In genomic region chr6:63437058-63437457, GRCh38 we compare ENCODE assay signal across 33 cellular contexts.
A peak's percentile ranks its signal among the peaks of the same experiment; 100 is the strongest.
DNase-seq lines count a peak whose midpoint lies in the region; ATAC-seq, FAIRE-seq and TF ChIP-seq lines count a peak whose summit lies in the region.
"Had no signal": no experiment of that assay in that cellular context is flagged by ENCODE, and none has a peak within 500 bp of the region (broad histone marks: within the 10 kb centered on the region; RNA-seq: fewer than 3 reads in every experiment).

No MANE protein-coding gene starts in this region.

- H3K4me3 ChIP-seq in HepG2 (replicated peaks in 1 of 3; ENCODE audit: insufficient read depth in 1 of 3, low read depth in 2 of 3, low read length in 3 of 3) (no peak overlapping the region), right lobe of liver (no peak overlapping the region), A549 (no peak overlapping the region), Caco-2 (ENCODE audit: low read depth, low read length) (no peak overlapping the region)
- H3K4me3 ChIP-seq: BLaER1; BLaER1 treated with 17β-estradiol and CSF1 and Interleukin-3, amounts not matched to agents 10 nM and 100 nM had no signal

- FAIRE-seq in HepG2 (lab: Jason Lieb, UNC) (no peak), A549 (lab: Jason Lieb, UNC) (no peak), GM12892 (lab: Jason Lieb, UNC) (no peak)
- FAIRE-seq: A204.1, D721Med had no signal

- TF ChIP-seq RAD21 in HepG2 (CRISPR knock-in tag; IDR thresholded peaks at IDR 0.05) (no peak), A549 (conservative IDR thresholded peaks at IDR 0.05 in 1 of 2, IDR thresholded peaks at IDR 0.05 in 1 of 2) (no peak)

- TF ChIP-seq EP300 in HepG2 (IDR thresholded peaks at IDR 0.05; ENCODE audit: low read depth in 2 of 2, low read length in 2 of 2), result no peak
- no peak for TF ChIP-seq EP300 in HepG2 (CRISPR knock-in tag; IDR thresholded peaks at IDR 0.05; ENCODE audit: borderline replicate concordance)
- no peak for TF ChIP-seq EP300 in A549 (IDR thresholded peaks at IDR 0.05)

- in situ Hi-C loops in HepG2 (cut with HindIII; ENCODE audit: extremely low pct_ligation_motif_present, low pct_unique_long_range_greater_than_20kb), result no loop called here

- no peaks in the 10 kb centered on the region for H3K27me3 Mint-ChIP-seq in Caco-2 (ENCODE audit: insufficient read depth, unreplicated experiment)
- H3K27me3 Mint-ChIP-seq: B cell; CD4-positive, alpha-beta T cell had no signal

- TF ChIP-seq POLR2A in HepG2 (IDR thresholded peaks at IDR 0.05; ENCODE audit: insufficient read depth in 1 of 2, low read depth in 2 of 2, low read length in 2 of 2) (no peak), right lobe of liver (IDR thresholded peaks at IDR 0.05) (no peak), A549 (IDR thresholded peaks at IDR 0.05; ENCODE audit: low read length) (no peak), GM12892 (IDR thresholded peaks at IDR 0.05; ENCODE audit: low read depth, low read length) (no peak)

- CTCF ChIA-PET in HepG2 (lab: Yijun Ruan, JAX; ENCODE audit: low intra/inter-chr PET ratio, low total read pairs), result no interaction called here
- CTCF ChIA-PET in A549 (lab: Yijun Ruan, JAX), result no interaction called here
- CTCF ChIA-PET in Caco-2 (lab: Charles Lee), result no interaction called here

- H3K79me2 ChIP-seq in HepG2 (ENCODE audit: insufficient read depth, low read length), result no peaks in the 10 kb centered on the region

- H3K27ac ChIP-seq in HepG2 (ENCODE audit: extremely low read length, insufficient read depth, low read length), result no peak overlapping the region
- no peak overlapping the region for H3K27ac ChIP-seq in right lobe of liver
- H3K27ac ChIP-seq in A549, result peak overlapping the region in 1 of 2 experiments; percentile 46; a peak in 1 of 6 replicates
- H3K27ac ChIP-seq: 22Rv1; BLaER1; BLaER1 treated with 17β-estradiol and CSF1 and Interleukin-3, amounts not matched to agents 10 nM and 100 nM; C4-2B had no signal

- no peak overlapping the region for H2AFZ ChIP-seq in HepG2 (ENCODE audit: low read length)

- no peaks in the 10 kb centered on the region for H3K9me3 Mint-ChIP-seq in Caco-2 (ENCODE audit: unreplicated experiment)

- no peak for TF ChIP-seq CTCF in HepG2 (CRISPR knock-in tag; IDR thresholded peaks at IDR 0.05)
- no peak for TF ChIP-seq CTCF in right lobe of liver (IDR thresholded peaks at IDR 0.05)
- TF ChIP-seq CTCF in A549 (IDR thresholded peaks at IDR 0.05), result no peak
- no peak for TF ChIP-seq CTCF in Caco-2 (IDR thresholded peaks at IDR 0.05; ENCODE audit: insufficient read depth in 1 of 2, low read depth in 1 of 2, low read length in 1 of 2, severe bottlenecking in 1 of 2, unreplicated experiment in 1 of 2)

- H3K27me3 ChIP-seq in HepG2 (ENCODE audit: control insufficient read depth in 1 of 2, insufficient read depth in 2 of 2, low read length in 2 of 2) (no peaks in the 10 kb centered on the region), right lobe of liver (no peaks in the 10 kb centered on the region), Caco-2 (replicated peaks; ENCODE audit: control insufficient read depth, insufficient read depth, low read length) (no peaks in the 10 kb centered on the region)
- H3K27me3 ChIP-seq: BE2C; BLaER1; BLaER1 treated with 17β-estradiol and CSF1 and Interleukin-3, amounts not matched to agents 10 nM and 100 nM had no signal

- no peaks in the 10 kb centered on the region for H3K36me3 ChIP-seq in HepG2 (replicated peaks in 1 of 2; ENCODE audit: control insufficient read depth in 1 of 2, insufficient read depth in 2 of 2, low read length in 2 of 2)
- no peaks in the 10 kb centered on the region for H3K36me3 ChIP-seq in right lobe of liver
- no peaks in the 10 kb centered on the region for H3K36me3 ChIP-seq in Caco-2 (ENCODE audit: control insufficient read depth, insufficient read depth, low read length)
- H3K36me3 ChIP-seq: BE2C; BLaER1; BLaER1 treated with 17β-estradiol and CSF1 and Interleukin-3, amounts not matched to agents 10 nM and 100 nM had no signal

- H3K4me3 Mint-ChIP-seq in Caco-2 (ENCODE audit: unreplicated experiment), result no peak overlapping the region
- H3K4me3 Mint-ChIP-seq: B cell; CD14-positive monocyte; CD4-positive, alpha-beta memory T cell; CD4-positive, alpha-beta T cell; CD4-positive, CD25-positive, alpha-beta regulatory T cell; CD8-positive, alpha-beta memory T cell; CD8-positive, alpha-beta T cell had no signal

- H3K9ac ChIP-seq in HepG2 (ENCODE audit: insufficient read depth, low read depth, low read length), result no peak overlapping the region
- H3K9ac ChIP-seq: BLaER1; BLaER1 treated with 17β-estradiol and CSF1 and Interleukin-3, amounts not matched to agents 10 nM and 100 nM had no signal

- H3K27ac Mint-ChIP-seq in Caco-2 (ENCODE audit: unreplicated experiment), result peak overlapping the region; percentile 17
- H3K27ac Mint-ChIP-seq: B cell; CD14-positive monocyte; CD4-positive, alpha-beta memory T cell; CD4-positive, alpha-beta T cell; CD4-positive, CD25-positive, alpha-beta regulatory T cell; CD8-positive, alpha-beta memory T cell; CD8-positive, alpha-beta T cell had no signal

- peaks cover 28% of the 10 kb centered on the region for H3K36me3 Mint-ChIP-seq in Caco-2 (ENCODE audit: insufficient read depth, unreplicated experiment)
- H3K36me3 Mint-ChIP-seq: CD14-positive monocyte; CD4-positive, alpha-beta memory T cell; CD4-positive, CD25-positive, alpha-beta regulatory T cell; CD8-positive, alpha-beta T cell had no signal

- peaks cover 65% of the 10 kb centered on the region for H3K4me1 ChIP-seq in HepG2 (ENCODE audit: insufficient read depth, low read length)
- H3K4me1 ChIP-seq in right lobe of liver, result no peaks in the 10 kb centered on the region
- H3K4me1 ChIP-seq in A549, result peaks cover 40% of the 10 kb centered on the region
- peaks cover 32% of the 10 kb centered on the region for H3K4me1 ChIP-seq in Caco-2
- H3K4me1 ChIP-seq: BE2C; BLaER1; BLaER1 treated with 17β-estradiol and CSF1 and Interleukin-3, amounts not matched to agents 10 nM and 100 nM had no signal

- intact Hi-C loops in HepG2 (cut with micrococcal nuclease; ENCODE audit: unreplicated experiment) (no loop called here), right lobe of liver (cut with DNase I) (no loop called here), Caco-2 (cut with micrococcal nuclease; ENCODE audit: unreplicated experiment) (no loop called here)

- POLR2A ChIA-PET in HepG2 (lab: Yijun Ruan, JAX) (no interaction called here), A549 (lab: Yijun Ruan, JAX) (no interaction called here), Caco-2 (lab: Charles Lee) (no interaction called here)

- ATAC-seq in HepG2 (no peak), right lobe of liver (no peak), A549 (no peak)
- ATAC-seq: CD8-positive, alpha-beta T cell had no signal

- DNase-seq in HepG2 (ENCODE audit: low spot score) (no peak), right lobe of liver (no peak), A549 (ENCODE audit: low read depth in 1 of 2, low spot score in 1 of 2) (no peak), Caco-2 (no peak), GM03348 (ENCODE audit: low spot score) (no peak), GM12892 (ENCODE audit: insufficient read length) (no peak)
- DNase-seq: 8988T; ACHN; AML-193; BE2C; C1 segment of cervical spinal cord; Calu3; CD4-positive, alpha-beta memory T cell; CD4-positive, alpha-beta T cell; CD4-positive, CD25-positive, alpha-beta regulatory T cell; CD8-positive, alpha-beta memory T cell; CD8-positive, alpha-beta T cell; COR-L47; DMS 273 treated with DMSO at 0.1 percent for 48 hours; DMS153; DMS53; DMS79; DMS79 treated with DMSO at 0.1 percent for 48 hours; DND-41; EL had no signal

- no peaks in the 10 kb centered on the region for H4K20me1 ChIP-seq in HepG2 (ENCODE audit: insufficient read depth, low read length)
- H4K20me1 ChIP-seq: BLaER1; BLaER1 treated with 17β-estradiol and CSF1 and Interleukin-3, amounts not matched to agents 10 nM and 100 nM had no signal

- 95% methylated on average over 3 of the region's 3 CpGs for WGBS in HepG2 (ENCODE audit: low lambda C conversion rate)
- 94% methylated on average over 3 of the region's 3 CpGs for WGBS in right lobe of liver (ENCODE audit: insufficient coverage, low coverage, low lambda C conversion rate, missing lambda C conversion rate)
- 94% methylated on average over 3 of the region's 3 CpGs for WGBS in A549 (ENCODE audit: missing lambda C conversion rate)

- H3K4me2 ChIP-seq in HepG2 (ENCODE audit: low read depth, low read length) (no peak overlapping the region), A549 (peak overlapping the region; percentile 57; the same call in 2 of the 3 replicates)
- H3K4me2 ChIP-seq: BLaER1; BLaER1 treated with 17β-estradiol and CSF1 and Interleukin-3, amounts not matched to agents 10 nM and 100 nM had no signal

- H3K9me3 ChIP-seq in HepG2 (ENCODE audit: low read length) (no peaks in the 10 kb centered on the region), right lobe of liver (no peaks in the 10 kb centered on the region), A549 (no peaks in the 10 kb centered on the region), Caco-2 (no peaks in the 10 kb centered on the region)
- H3K9me3 ChIP-seq: BE2C, BLaER1 had no signal

- peaks cover 27% of the 10 kb centered on the region for H3K4me1 Mint-ChIP-seq in Caco-2 (ENCODE audit: low read depth, unreplicated experiment)
- H3K4me1 Mint-ChIP-seq: B cell; CD4-positive, CD25-positive, alpha-beta regulatory T cell; CD8-positive, alpha-beta memory T cell had no signal

- BruUV-seq in HepG2 (replicated peaks; lab: Mats Ljungman, UMichigan) (no TSS peak), Caco-2 (replicated peaks; lab: Mats Ljungman, UMichigan) (no TSS peak)

TF ChIP-seq in HepG2, 621 proteins besides CTCF, POLR2A, EP300 and RAD21 (continues in another document):
- TF ChIP-seq PCBP1 (IDR thresholded peaks at IDR 0.05; ENCODE audit: borderline replicate concordance, low read depth, low read length) (0 out of 2 replicates have a peak, but pooled peaks have one; percentile 61), ATF7-NPFF (CRISPR knock-in tag; IDR thresholded peaks at IDR 0.05; ENCODE audit: low read depth) (no peak), HNRNPK (IDR thresholded peaks at IDR 0.05; ENCODE audit: low read depth, low read length, poor library complexity, severe bottlenecking) (peak; percentile 97), PCBP2 (optimal IDR thresholded peaks at IDR 0.05; ENCODE audit: low read depth, low read length, poor library complexity, severe bottlenecking) (peak; percentile 79), ZNF670 (CRISPR knock-in tag; IDR thresholded peaks at IDR 0.05; ENCODE audit: borderline replicate concordance) (no peak), ZNF33B (CRISPR knock-in tag; IDR thresholded peaks at IDR 0.05) (no peak)

TF ChIP-seq in A549, 52 proteins besides CTCF, POLR2A, EP300 and RAD21 (continues in another document):
- no peak for TF ChIP-seq JUN (IDR thresholded peaks at IDR 0.05)
- no peak for TF ChIP-seq KDM5A (IDR thresholded peaks at IDR 0.05)
- TF ChIP-seq GATA3 (IDR thresholded peaks at IDR 0.05; ENCODE audit: borderline replicate concordance), result no peak
- no peak for TF ChIP-seq RFX5 (IDR thresholded peaks at IDR 0.05)
- no peak for TF ChIP-seq CHD2 (IDR thresholded peaks at IDR 0.05; ENCODE audit: low read length, partially characterized antibody)
- TF ChIP-seq BHLHE40 (IDR thresholded peaks at IDR 0.05; ENCODE audit: low read depth, low read length), result no peak
- TF ChIP-seq ESRRA (IDR thresholded peaks at IDR 0.05; ENCODE audit: borderline replicate concordance, low read length), result no peak
- no peak for TF ChIP-seq CEBPB (IDR thresholded peaks at IDR 0.05)
- TF ChIP-seq NPAS2 (CRISPR knock-in tag; IDR thresholded peaks at IDR 0.05; ENCODE audit: borderline replicate concordance), result no peak
- TF ChIP-seq TP53 (CRISPR knock-in tag; IDR thresholded peaks at IDR 0.05), result no peak
